In the genomic region with DNA sequence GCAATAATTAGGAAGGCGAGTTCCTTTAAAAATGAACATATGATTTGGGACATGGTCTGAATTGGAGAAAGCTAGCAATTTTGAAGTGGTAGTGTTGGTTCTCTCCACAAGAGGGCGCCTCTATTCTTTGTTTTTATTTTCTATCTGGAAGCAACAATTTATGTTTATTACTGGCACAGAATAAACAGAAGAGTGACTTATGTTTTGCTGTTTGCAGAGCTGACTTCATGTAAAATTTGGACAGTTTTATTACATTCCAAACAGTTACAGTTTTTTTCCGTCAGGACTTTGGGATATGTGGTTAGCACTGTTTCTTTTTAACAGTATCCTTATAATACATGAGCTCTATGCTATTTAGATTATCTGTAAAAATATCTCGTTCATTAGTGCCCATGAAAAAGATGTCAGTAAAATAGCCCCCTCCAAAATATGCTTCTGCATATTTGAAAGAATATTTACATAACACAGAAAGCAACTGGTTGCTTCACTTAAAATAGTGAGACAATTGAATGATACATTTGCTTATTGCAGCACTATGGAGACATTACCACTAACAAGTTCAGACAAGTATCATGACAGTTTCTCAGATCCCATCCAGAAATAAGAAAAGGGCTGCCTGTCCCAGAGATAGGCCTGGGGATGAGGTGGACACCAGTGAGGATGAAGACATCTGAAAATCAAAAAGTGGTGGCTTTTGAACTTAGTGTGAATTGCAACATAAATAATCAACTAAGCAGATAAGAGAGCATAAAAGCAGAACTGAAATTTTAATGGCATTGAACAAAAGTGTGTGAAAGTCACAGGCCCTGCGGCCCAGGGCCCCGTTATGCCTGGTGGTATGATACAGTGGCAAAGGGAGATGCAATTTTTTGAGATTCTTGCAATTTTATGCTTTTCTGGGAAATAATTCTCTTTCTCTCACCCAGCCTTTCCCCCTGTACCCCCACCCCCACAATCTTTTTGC, we compare ENCODE assay signal across 8 cellular contexts. TPM values are rescaled to one million over a fixed set of nuclear protein-coding genes. Genes with fewer than 3 reads are reported as not detected.
DNase-seq lines count a peak whose midpoint lies in the region; ATAC-seq and TF ChIP-seq lines count a peak whose summit lies in the region.

No MANE protein-coding gene starts in this region.

- H3K9me3 ChIP-seq in IMR-90 (ENCODE audit: control insufficient read depth, insufficient read depth, low read length) (no peaks in the 10 kb centered on the region), esophagus muscularis mucosa (no peaks in the 10 kb centered on the region), osteoblast (ENCODE audit: low read depth, low read length) (no peaks in the 10 kb centered on the region)

- TF ChIP-seq CTCF in IMR-90 (conservative IDR thresholded peaks at IDR 0.05; ENCODE audit: low read depth, low read length) (peak; percentile 69), esophagus muscularis mucosa (IDR thresholded peaks at IDR 0.05) (peak; percentile 54 to 77 (median 74)), osteoblast (IDR thresholded peaks at IDR 0.05; ENCODE audit: extremely low read depth, low read depth, low read length) (peak; percentile 71)

- H3K27me3 ChIP-seq in IMR-90 (ENCODE audit: control insufficient read depth, insufficient read depth, low read length) (peaks cover 2% of the 10 kb centered on the region), esophagus muscularis mucosa (peaks cover 0 to 16% (median 0%) of the 10 kb centered on the region in 4 donors), osteoblast (ENCODE audit: insufficient read depth, low read length) (no peaks in the 10 kb centered on the region)

- H3K18ac ChIP-seq in IMR-90 (ENCODE audit: low read depth, low read length), result peak overlapping the region; percentile 2; the same call in 1 of the 2 replicates

- peak overlapping the region; percentile 52; the same call in 1 of the 2 replicates for H3K9ac ChIP-seq in IMR-90 (ENCODE audit: low read depth, low read length)

- no peaks in the 10 kb centered on the region for H3K36me3 ChIP-seq in IMR-90 (ENCODE audit: control insufficient read depth, insufficient read depth, low read length)
- no peaks in the 10 kb centered on the region for H3K36me3 ChIP-seq in esophagus muscularis mucosa
- H3K36me3 ChIP-seq in osteoblast (ENCODE audit: insufficient read depth, low read length), result no peaks in the 10 kb centered on the region

- no peaks in the 10 kb centered on the region for H3K79me2 ChIP-seq in osteoblast (ENCODE audit: insufficient read depth, low read length)

- no peak overlapping the region for H2BK20ac ChIP-seq in IMR-90 (ENCODE audit: low read depth, low read length)

- in situ Hi-C loops in IMR-90 (cut with MboI; ENCODE audit: low sequenced_read_pairs), result loop anchor here (25.0 kb wide), 3 partner anchors 1149 to 1674 kb away; no protein-coding TSS in a partner anchor

- H2AFZ ChIP-seq in IMR-90 (replicated peaks; ENCODE audit: low read length, poor library complexity) (no peak overlapping the region), osteoblast (ENCODE audit: low read length) (no peak overlapping the region)

- no peak overlapping the region for H4K91ac ChIP-seq in IMR-90 (ENCODE audit: insufficient read depth, low read depth, low read length)

- TF ChIP-seq POLR2A in IMR-90 (IDR thresholded peaks at IDR 0.05; ENCODE audit: low read depth, low read length) (no peak), esophagus muscularis mucosa (IDR thresholded peaks at IDR 0.05; ENCODE audit: low read depth) (no peak)

- whole genome bisulfite sequencing in IMR-90 (ENCODE audit: extremely low coverage in 2 of 2, insufficient read length in 1 of 2), 2 experiments, result 0% methylated on average over 1 of the region's 6 CpGs; no CpG with 5 or more reads in 1 of the 2 experiments
- 45% methylated on average over 6 of the region's 6 CpGs for WGBS in esophagus muscularis mucosa

- no peak overlapping the region for H2BK5ac ChIP-seq in IMR-90 (ENCODE audit: low read depth, low read length, poor library complexity, severe bottlenecking)

- H2BK15ac ChIP-seq in IMR-90 (ENCODE audit: low read depth, low read length), result no peak overlapping the region

- no TSS peak for BruUV-seq in IMR-90 (replicated peaks; lab: Mats Ljungman, UMichigan)

- ATAC-seq in IMR-90 (ENCODE audit: low read depth) (peak; percentile 53), HG03108 (IDR thresholded peaks at IDR 0.05; ENCODE audit: unreplicated experiment) (no peak)

- H3K4me1 ChIP-seq in IMR-90 (ENCODE audit: control insufficient read depth, insufficient read depth, low read length) (peaks cover 3% of the 10 kb centered on the region; the same call in 1 of the 2 replicates), esophagus muscularis mucosa (no peaks in the 10 kb centered on the region), osteoblast (ENCODE audit: insufficient read depth, low read length) (no peaks in the 10 kb centered on the region)

- peak; percentile 14 to 28 for DNase-seq in stimulated activated CD4-positive, alpha-beta T cell treated with anti-CD3 and anti-CD28 coated beads, Interleukin-2, amount 100 ng/mL, for 48 hours
- no peak for DNase-seq in stimulated activated CD4-positive, alpha-beta T cell treated with anti-CD3 and anti-CD28 coated beads, Interleukin-4, amount 100 ng/mL, for 1 hour
- DNase-seq in IMR-90, result peak; percentile 4
- DNase-seq in T follicular helper cell (ENCODE audit: low read depth), result peak; percentile 6
- DNase-seq in esophagus muscularis mucosa (ENCODE audit: extremely low spot score), result no peak
- DNase-seq in osteoblast (ENCODE audit: insufficient read length, low spot score, missing footprints), result no peak
- DNase-seq in OCI-M2 (lab: John Stamatoyannopoulos, UW; ENCODE audit: unreplicated experiment), result no peak

- no peaks in the 10 kb centered on the region for H3K79me1 ChIP-seq in IMR-90 (ENCODE audit: low read depth in 1 of 2, low read length in 2 of 2)

- H3K4me2 ChIP-seq in IMR-90 (ENCODE audit: low read depth, low read length), result peak overlapping the region; percentile 17; the same call in 1 of the 2 replicates
- no peak overlapping the region for H3K4me2 ChIP-seq in osteoblast (ENCODE audit: insufficient read depth, low read length)

- no peaks in the 10 kb centered on the region; the same call in 1 of the 2 replicates for H3K9me1 ChIP-seq in IMR-90 (ENCODE audit: insufficient read depth, low read length)

- intact Hi-C loops in IMR-90 (cut with micrococcal nuclease) (loop anchor here (1.0 to 5.0 kb wide), 4 partner anchors 34 to 1119 kb away; partner anchors contain the start of gene FGF9), esophagus muscularis mucosa (cut with DNase I) (no loop called here)

- no peak overlapping the region; the same call in 1 of the 2 replicates for H4K5ac ChIP-seq in IMR-90 (ENCODE audit: low read depth, low read length)

- H3K14ac ChIP-seq in IMR-90 (replicated peaks; ENCODE audit: low read depth, low read length), result no peak overlapping the region

- CTCF ChIA-PET in IMR-90 (lab: Yijun Ruan, JAX), result interaction anchor here (0.5 to 1.7 kb wide), 13 partner anchors 9 to 1119 kb away, joined by 3 to 8 read pairs (median 3); no protein-coding TSS in a partner anchor

- TF ChIP-seq RAD21 in IMR-90 (IDR thresholded peaks at IDR 0.05; ENCODE audit: low read length), result peak; percentile 72

- H2BK120ac ChIP-seq in IMR-90 (ENCODE audit: low read depth, low read length), result no peak overlapping the region

- dilution Hi-C loops in IMR-90 (cut with HindIII; ENCODE audit: low sequenced_read_pairs, unreplicated experiment), result no loop called here

- no peak overlapping the region for H2AK9ac ChIP-seq in IMR-90 (replicated peaks; ENCODE audit: low read depth, low read length, poor library complexity)

- no peak overlapping the region for H3K23ac ChIP-seq in IMR-90 (ENCODE audit: low read depth, low read length)

- POLR2A ChIA-PET in IMR-90 (lab: Charles Lee; ENCODE audit: unreplicated experiment), result interaction anchor here (0.6 kb wide), 1 partner anchor 14 kb away, joined by 6 read pairs; no protein-coding TSS in a partner anchor

- H4K8ac ChIP-seq in IMR-90 (ENCODE audit: low read depth in 2 of 2, low read length in 2 of 2), result no peak overlapping the region

- no peak overlapping the region for H2AK5ac ChIP-seq in IMR-90 (ENCODE audit: low read depth, low read length)

- no peak for TF ChIP-seq EP300 in esophagus muscularis mucosa (IDR thresholded peaks at IDR 0.05)

- H3K4me3 ChIP-seq in IMR-90 (ENCODE audit: insufficient read depth, low read depth, low read length) (no peak overlapping the region), esophagus muscularis mucosa (no peak overlapping the region), osteoblast (ENCODE audit: insufficient read depth, low read length) (no peak overlapping the region)

- no peaks in the 10 kb centered on the region for H4K20me1 ChIP-seq in IMR-90 (ENCODE audit: insufficient read depth, low read length)
- H4K20me1 ChIP-seq in osteoblast (ENCODE audit: insufficient read depth, low read length), result no peaks in the 10 kb centered on the region

- H3K27ac ChIP-seq in IMR-90 (ENCODE audit: insufficient read depth, low read length) (no peak overlapping the region; the same call in 1 of the 2 replicates), esophagus muscularis mucosa (replicated peaks in 1 of 4) (no peak overlapping the region), osteoblast (ENCODE audit: low read depth, low read length) (no peak overlapping the region)

- H3K4ac ChIP-seq in IMR-90 (ENCODE audit: low read depth, low read length), result no peak overlapping the region

- peak overlapping the region; percentile 7; the same call in 1 of the 2 replicates for H3K56ac ChIP-seq in IMR-90 (ENCODE audit: extremely low read depth, insufficient read depth, low read length)

TF ChIP-seq in IMR-90, 13 proteins besides CTCF, POLR2A, EP300 and RAD21 (continues in another document):
- TF ChIP-seq, protein P1, sequence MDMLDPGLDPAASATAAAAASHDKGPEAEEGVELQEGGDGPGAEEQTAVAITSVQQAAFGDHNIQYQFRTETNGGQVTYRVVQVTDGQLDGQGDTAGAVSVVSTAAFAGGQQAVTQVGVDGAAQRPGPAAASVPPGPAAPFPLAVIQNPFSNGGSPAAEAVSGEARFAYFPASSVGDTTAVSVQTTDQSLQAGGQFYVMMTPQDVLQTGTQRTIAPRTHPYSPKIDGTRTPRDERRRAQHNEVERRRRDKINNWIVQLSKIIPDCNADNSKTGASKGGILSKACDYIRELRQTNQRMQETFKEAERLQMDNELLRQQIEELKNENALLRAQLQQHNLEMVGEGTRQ (IDR thresholded peaks at IDR 0.05; ENCODE audit: low read depth, low read length), result no peak
- TF ChIP-seq SMC3 (IDR thresholded peaks at IDR 0.05; ENCODE audit: low read depth, low read length), result peak; percentile 82

RNA-seq across cellular contexts. Expression of gene FGF9, which starts 32.3 kb away (rescaled TPM):
- total RNA-seq in IMR-90 (2012; rRNA removed) (under 0.01 TPM in 2 replicates), esophagus muscularis mucosa (1 to 10 TPM in 3 of 4 donors, under 1 TPM in 1; 0.50 to 1.9 (median 1.5) TPM), osteoblast (not detected in 2 replicates)
- polyA plus RNA-seq in IMR-90 (2012; rRNA removed), result 0.03 and 0.05 TPM in 2 replicates
- polyA plus RNA-seq in IMR-90 (2012; cell fraction: cytosol; rRNA removed), result 0.01 TPM in 1 of 2 replicates, not detected in the other
- polyA plus RNA-seq in IMR-90 (2012; cell fraction: nucleus; rRNA removed; ENCODE audit: low replicate concordance), result 0.07 and 0.39 TPM in 2 replicates

RNA-seq across cellular contexts. Expression of gene MICU2, which starts 34.6 kb away (rescaled TPM):
- total RNA-seq in IMR-90 (2012; rRNA removed) (14.9 and 29.2 TPM in 2 replicates), esophagus muscularis mucosa (10 to 100 TPM; 31.6 to 39.5 (median 36.0) TPM), osteoblast (41.0 and 46.0 TPM in 2 replicates)
- 23.0 and 25.0 TPM in 2 replicates for polyA plus RNA-seq in IMR-90 (2012; rRNA removed)
- polyA plus RNA-seq in IMR-90 (2012; cell fraction: cytosol; rRNA removed), result 19.2 and 36.9 TPM in 2 replicates
- 33.4 and 42.3 TPM in 2 replicates for polyA plus RNA-seq in IMR-90 (2012; cell fraction: nucleus; rRNA removed; ENCODE audit: low replicate concordance)

Comparison
In these comparisons a context has a peak if more than half of its experiments do, and no peak if none do; other contexts are left out.
1. DNase-seq: peak in stimulated activated CD4-positive, alpha-beta T cell treated with anti-CD3 and anti-CD28 coated beads, Interleukin-2, amount 100 ng/mL, for 48 hours (2 of 2), IMR-90 (single experiment) and T follicular helper cell (single experiment); none in stimulated activated CD4-positive, alpha-beta T cell treated with anti-CD3 and anti-CD28 coated beads, Interleukin-4, amount 100 ng/mL, for 1 hour (single experiment), esophagus muscularis mucosa (single experiment), osteoblast (single experiment) and OCI-M2 (single experiment).
2. Peak in every context shown above with its lines, with median percentiles within 50 percentile points of each other: CTCF ChIP-seq.